Comparison of ENCODE assay signal across 1 cellular context in the genomic region with DNA sequence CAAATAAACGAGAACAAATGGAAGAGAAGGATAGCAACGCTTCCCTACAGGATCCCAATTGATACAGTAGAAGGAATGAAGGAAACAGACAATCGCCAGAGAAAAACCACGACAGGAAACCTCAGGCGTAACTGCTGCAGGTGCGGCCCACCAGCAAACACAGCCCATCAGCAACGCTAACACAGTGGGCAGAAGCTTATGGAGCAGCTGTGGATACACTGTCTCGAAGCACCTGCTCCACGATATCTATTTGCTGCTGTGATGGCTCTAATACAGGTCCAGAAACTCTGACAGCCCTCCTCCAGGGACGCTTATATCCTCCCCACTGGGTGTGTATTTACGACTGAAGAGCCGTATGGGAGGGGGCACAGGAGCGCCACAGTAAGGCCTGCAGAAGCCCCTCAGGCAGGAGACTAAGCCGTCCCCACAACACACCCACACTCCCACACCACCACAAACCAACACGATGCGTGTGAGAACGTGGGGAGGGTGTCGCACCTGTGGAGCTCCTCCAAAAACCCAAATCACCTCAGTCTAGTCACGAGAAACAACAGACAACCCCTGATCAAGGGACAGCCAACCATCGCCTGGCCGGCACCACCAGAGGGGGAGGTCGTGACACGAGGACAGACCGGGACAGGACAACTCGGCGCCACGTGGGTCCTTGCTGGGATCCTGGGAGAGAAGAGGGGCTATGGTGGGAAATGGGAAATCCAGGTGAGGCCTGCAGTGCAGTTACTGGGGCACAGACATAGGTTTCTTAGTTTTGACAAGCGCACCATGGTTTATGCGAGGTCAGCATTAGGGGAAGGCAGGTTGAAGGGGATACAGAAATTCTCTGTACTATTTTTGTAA.
TF ChIP-seq lines count a peak whose summit lies in the region.

No MANE protein-coding gene starts in this region.

TF ChIP-seq in GM12878, 131 proteins besides CTCF, POLR2A, EP300 and RAD21:
- TF ChIP-seq DPF2 (IDR thresholded peaks at IDR 0.05) (no peak), TCF12 (IDR thresholded peaks at IDR 0.05; ENCODE audit: low read depth, low read length) (no peak), BACH1 (IDR thresholded peaks at IDR 0.05; ENCODE audit: borderline replicate concordance) (no peak), RAD51 (IDR thresholded peaks at IDR 0.05) (no peak), BMI1 (IDR thresholded peaks at IDR 0.05; ENCODE audit: borderline replicate concordance) (no peak), TCF3 (IDR thresholded peaks at IDR 0.05; ENCODE audit: borderline replicate concordance, insufficient read depth, low read depth, low read length) (no peak), CHD2 (IDR thresholded peaks at IDR 0.05; ENCODE audit: borderline replicate concordance, low read depth, low read length) (no peak), JUNB (IDR thresholded peaks at IDR 0.05) (no peak), MYC (IDR thresholded peaks at IDR 0.05; ENCODE audit: insufficient read depth, insufficient read length, insufficient replicate concordance, low read length, severe bottlenecking) (no peak), ASH2L (IDR thresholded peaks at IDR 0.05; ENCODE audit: borderline replicate concordance, low read depth) (no peak), POU2F2 (IDR thresholded peaks at IDR 0.05; ENCODE audit: borderline replicate concordance, low read depth, low read length) (no peak), GABPA (IDR thresholded peaks at IDR 0.05; ENCODE audit: low read depth) (no peak), CBX5 (IDR thresholded peaks at IDR 0.05; ENCODE audit: low read depth) (no peak), CREB1 (IDR thresholded peaks at IDR 0.05; ENCODE audit: low read depth) (no peak), CBX3 (IDR thresholded peaks at IDR 0.05; ENCODE audit: borderline replicate concordance, low read depth) (no peak), NBN (IDR thresholded peaks at IDR 0.05) (no peak)
- TF ChIP-seq, protein P1, sequence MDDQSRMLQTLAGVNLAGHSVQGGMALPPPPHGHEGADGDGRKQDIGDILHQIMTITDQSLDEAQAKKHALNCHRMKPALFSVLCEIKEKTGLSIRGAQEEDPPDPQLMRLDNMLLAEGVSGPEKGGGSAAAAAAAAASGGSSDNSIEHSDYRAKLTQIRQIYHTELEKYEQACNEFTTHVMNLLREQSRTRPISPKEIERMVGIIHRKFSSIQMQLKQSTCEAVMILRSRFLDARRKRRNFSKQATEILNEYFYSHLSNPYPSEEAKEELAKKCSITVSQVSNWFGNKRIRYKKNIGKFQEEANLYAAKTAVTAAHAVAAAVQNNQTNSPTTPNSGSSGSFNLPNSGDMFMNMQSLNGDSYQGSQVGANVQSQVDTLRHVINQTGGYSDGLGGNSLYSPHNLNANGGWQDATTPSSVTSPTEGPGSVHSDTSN (IDR thresholded peaks at IDR 0.05; ENCODE audit: insufficient replicate concordance, low read depth, low read length), result no peak
- TF ChIP-seq, protein P2, sequence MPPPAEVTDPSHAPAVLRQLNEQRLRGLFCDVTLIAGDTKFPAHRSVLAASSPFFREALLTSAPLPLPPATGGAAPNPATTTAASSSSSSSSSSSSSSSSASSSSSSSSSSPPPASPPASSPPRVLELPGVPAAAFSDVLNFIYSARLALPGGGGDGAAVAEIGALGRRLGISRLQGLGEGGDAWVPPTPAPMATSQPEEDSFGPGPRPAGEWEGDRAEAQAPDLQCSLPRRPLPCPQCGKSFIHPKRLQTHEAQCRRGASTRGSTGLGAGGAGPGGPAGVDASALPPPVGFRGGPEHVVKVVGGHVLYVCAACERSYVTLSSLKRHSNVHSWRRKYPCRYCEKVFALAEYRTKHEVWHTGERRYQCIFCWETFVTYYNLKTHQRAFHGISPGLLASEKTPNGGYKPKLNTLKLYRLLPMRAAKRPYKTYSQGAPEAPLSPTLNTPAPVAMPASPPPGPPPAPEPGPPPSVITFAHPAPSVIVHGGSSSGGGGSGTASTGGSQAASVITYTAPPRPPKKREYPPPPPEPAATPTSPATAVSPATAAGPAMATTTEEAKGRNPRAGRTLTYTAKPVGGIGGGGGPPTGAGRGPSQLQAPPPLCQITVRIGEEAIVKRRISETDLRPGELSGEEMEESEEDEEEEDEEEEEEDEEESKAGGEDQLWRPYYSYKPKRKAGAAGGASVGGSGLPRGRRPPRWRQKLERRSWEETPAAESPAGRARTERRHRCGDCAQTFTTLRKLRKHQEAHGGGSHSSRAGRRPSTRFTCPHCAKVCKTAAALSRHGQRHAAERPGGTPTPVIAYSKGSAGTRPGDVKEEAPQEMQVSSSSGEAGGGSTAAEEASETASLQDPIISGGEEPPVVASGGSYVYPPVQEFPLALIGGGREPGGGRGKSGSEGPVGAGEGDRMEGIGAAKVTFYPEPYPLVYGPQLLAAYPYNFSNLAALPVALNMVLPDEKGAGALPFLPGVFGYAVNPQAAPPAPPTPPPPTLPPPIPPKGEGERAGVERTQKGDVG (CRISPR knock-in tag; IDR thresholded peaks at IDR 0.05), result no peak
- TF ChIP-seq, protein P3, sequence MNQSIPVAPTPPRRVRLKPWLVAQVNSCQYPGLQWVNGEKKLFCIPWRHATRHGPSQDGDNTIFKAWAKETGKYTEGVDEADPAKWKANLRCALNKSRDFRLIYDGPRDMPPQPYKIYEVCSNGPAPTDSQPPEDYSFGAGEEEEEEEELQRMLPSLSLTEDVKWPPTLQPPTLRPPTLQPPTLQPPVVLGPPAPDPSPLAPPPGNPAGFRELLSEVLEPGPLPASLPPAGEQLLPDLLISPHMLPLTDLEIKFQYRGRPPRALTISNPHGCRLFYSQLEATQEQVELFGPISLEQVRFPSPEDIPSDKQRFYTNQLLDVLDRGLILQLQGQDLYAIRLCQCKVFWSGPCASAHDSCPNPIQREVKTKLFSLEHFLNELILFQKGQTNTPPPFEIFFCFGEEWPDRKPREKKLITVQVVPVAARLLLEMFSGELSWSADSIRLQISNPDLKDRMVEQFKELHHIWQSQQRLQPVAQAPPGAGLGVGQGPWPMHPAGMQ (IDR thresholded peaks at IDR 0.05; ENCODE audit: borderline replicate concordance), result no peak
